In genomic region chr1:109466440-109467300, GRCh38 we compare ENCODE assay signal across 8 cellular contexts. TPM values are rescaled to one million over a fixed set of nuclear protein-coding genes. Genes with fewer than 3 reads are reported as not detected.
A peak's percentile ranks its signal among the peaks of the same experiment; 100 is the strongest.
DNase-seq lines count a peak whose midpoint lies in the region; ATAC-seq, FAIRE-seq and TF ChIP-seq lines count a peak whose summit lies in the region.

SYPL2 (plus strand) TSS chr1:109466546; CDS start chr1:109466844, 298 bp downstream.

- ATAC-seq in aorta (ENCODE audit: low FRiP score) (peak; percentile 87), GM18870 (IDR thresholded peaks at IDR 0.05; ENCODE audit: unreplicated experiment) (no peak)

- no peak for TF ChIP-seq POLR2A in endothelial cell of umbilical vein (IDR thresholded peaks at IDR 0.05; ENCODE audit: low read depth, low read length)

- H3K4me2 ChIP-seq in endothelial cell of umbilical vein (ENCODE audit: insufficient read depth, low read length): peak within 1 kb of the TSS; percentile 10

- H3K9ac ChIP-seq in SK-N-MC (ENCODE audit: insufficient read length) (no peak within 1 kb of the TSS), endothelial cell of umbilical vein (replicated peaks; ENCODE audit: extremely low read depth, insufficient read depth, low read length) (no peak within 1 kb of the TSS), mucosa of rectum (ENCODE audit: low read depth in 1 of 2, low read length in 2 of 2) (peak within 1 kb of the TSS in 1 of 2 donors; percentile 20)

- H4K20me1 ChIP-seq in endothelial cell of umbilical vein (replicated peaks; ENCODE audit: control insufficient read depth, extremely low read depth, insufficient read depth, low read length): no peaks in the 10 kb centered on the region

- no peak for FAIRE-seq in endothelial cell of umbilical vein (lab: Jason Lieb, UNC)

- H3K27ac ChIP-seq in SK-N-MC: no peak within 1 kb of the TSS
- no peak within 1 kb of the TSS for H3K27ac ChIP-seq in endothelial cell of umbilical vein (ENCODE audit: insufficient read depth, low read depth, low read length)
- no peak within 1 kb of the TSS for H3K27ac ChIP-seq in mucosa of rectum (ENCODE audit: low read depth in 2 of 2, low read length in 2 of 2)
- H3K27ac ChIP-seq in aorta (ENCODE audit: low read depth in 1 of 2, low read length in 2 of 2): peak within 1 kb of the TSS in 1 of 2 donors; percentile 62

- CTCF ChIA-PET in endothelial cell of umbilical vein (lab: Charles Lee): interaction anchor here (1.6 kb wide), 1 partner anchor 24 kb away, joined by 3 read pairs; no protein-coding TSS in a partner anchor

- POLR2A ChIA-PET in endothelial cell of umbilical vein (lab: Charles Lee): no interaction called here

- H3K4me1 ChIP-seq in endothelial cell of umbilical vein (ENCODE audit: control insufficient read depth, extremely low read depth, insufficient read depth, low read length) (peaks cover 3% of the 10 kb centered on the region), mucosa of rectum (ENCODE audit: control insufficient read depth in 2 of 2, insufficient read depth in 2 of 2, low read length in 2 of 2) (peaks cover 2 to 5% of the 10 kb centered on the region in 2 donors), aorta (ENCODE audit: control insufficient read depth in 1 of 2, insufficient read depth in 2 of 2, low read length in 2 of 2) (no peaks in the 10 kb centered on the region)

- 1% methylated on average over 83 to 91 of the region's 91 CpGs for WGBS in aorta, 2 donors

- intact Hi-C loops in endothelial cell of umbilical vein (cut with micrococcal nuclease) (no loop called here), aorta (cut with DNase I) (no loop called here)

- DNase-seq in GM03348 (ENCODE audit: low spot score): peak; percentile 77
- no peak for DNase-seq in SK-N-MC (ENCODE audit: low read depth, low spot score)
- DNase-seq in endothelial cell of umbilical vein (ENCODE audit: low read depth, low spot score): no peak
- DNase-seq in aorta: peak; percentile 71 to 90
- no peak for DNase-seq in NCI-H345 treated with DMSO at 0.1 percent for 48 hours (lab: John Stamatoyannopoulos, UW; ENCODE audit: unreplicated experiment)
- DNase-seq in OCI-M2 (lab: John Stamatoyannopoulos, UW; ENCODE audit: unreplicated experiment): no peak

- no peak for TF ChIP-seq CTCF in endothelial cell of umbilical vein (IDR thresholded peaks at IDR 0.05; ENCODE audit: extremely low read depth in 1 of 2, insufficient read depth in 1 of 2, low read depth in 1 of 2, low read length in 2 of 2)

- no peaks in the 10 kb centered on the region for H3K9me3 ChIP-seq in SK-N-MC (ENCODE audit: low read depth, low read length)
- H3K9me3 ChIP-seq in endothelial cell of umbilical vein (replicated peaks; ENCODE audit: control insufficient read depth, insufficient read depth, low read length): no peaks in the 10 kb centered on the region
- H3K9me3 ChIP-seq in mucosa of rectum (ENCODE audit: control insufficient read depth in 2 of 2, low read length in 2 of 2): no peaks in the 10 kb centered on the region
- no peaks in the 10 kb centered on the region for H3K9me3 ChIP-seq in aorta (ENCODE audit: control insufficient read depth, low read length)

- no peaks in the 10 kb centered on the region for H3K9me1 ChIP-seq in endothelial cell of umbilical vein (replicated peaks; ENCODE audit: control insufficient read depth, extremely low read depth, insufficient read depth, low read length)

- H3K36me3 ChIP-seq in SK-N-MC (ENCODE audit: insufficient read depth, low read length): no peaks in the 10 kb centered on the region
- H3K36me3 ChIP-seq in endothelial cell of umbilical vein (ENCODE audit: control insufficient read depth in 2 of 2, extremely low read depth in 1 of 2, insufficient read depth in 2 of 2, low read length in 2 of 2): no peaks in the 10 kb centered on the region
- H3K36me3 ChIP-seq in mucosa of rectum (ENCODE audit: control insufficient read depth in 2 of 2, insufficient read depth in 2 of 2, low read length in 2 of 2): no peaks in the 10 kb centered on the region
- H3K36me3 ChIP-seq in aorta (ENCODE audit: control insufficient read depth in 1 of 2, insufficient read depth in 2 of 2, low read length in 1 of 2): no peaks in the 10 kb centered on the region

- H3K4me3 ChIP-seq in SK-N-MC (peak within 1 kb of the TSS; percentile 81), endothelial cell of umbilical vein (replicated peaks in 1 of 3; ENCODE audit: insufficient read depth in 1 of 3, low read depth in 1 of 3, low read length in 3 of 3) (peak within 1 kb of the TSS in 1 of 3 experiments; percentile 22), mucosa of rectum (ENCODE audit: low read length in 2 of 2) (peak within 1 kb of the TSS; percentile 49 to 57), aorta (ENCODE audit: low read length in 2 of 2) (peak within 1 kb of the TSS; percentile 51 to 74)

- H3K27me3 ChIP-seq in endothelial cell of umbilical vein (ENCODE audit: control insufficient read depth in 2 of 2, insufficient read depth in 2 of 2, low read length in 2 of 2): peaks cover 62 to 87% of the 10 kb centered on the region in 2 experiments
- peaks cover 37 to 50% of the 10 kb centered on the region in 2 donors for H3K27me3 ChIP-seq in mucosa of rectum (ENCODE audit: control insufficient read depth in 2 of 2, insufficient read depth in 2 of 2, low read length in 2 of 2)
- H3K27me3 ChIP-seq in aorta (ENCODE audit: control insufficient read depth in 1 of 2, insufficient read depth in 2 of 2, low read length in 1 of 2): no peaks in the 10 kb centered on the region

- H3K79me2 ChIP-seq in endothelial cell of umbilical vein (ENCODE audit: control insufficient read depth, insufficient read depth, low read length): no peaks in the 10 kb centered on the region

- no TSS peak for BruUV-seq in endothelial cell of umbilical vein (replicated peaks; lab: Mats Ljungman, UMichigan)

- H2AFZ ChIP-seq in endothelial cell of umbilical vein (ENCODE audit: low read depth, low read length): peak within 1 kb of the TSS; percentile 83

- dilution Hi-C loops in endothelial cell of umbilical vein (cut with MboI; ENCODE audit: extremely low pct_ligation_motif_present, low sequenced_read_pairs): no loop called here

TF ChIP-seq in endothelial cell of umbilical vein, 7 proteins besides CTCF, POLR2A, EP300 and RAD21:
- no peak for TF ChIP-seq POLR2AphosphoS5 (IDR thresholded peaks at IDR 0.05; ENCODE audit: insufficient read depth, low read depth, low read length)
- TF ChIP-seq MYC (IDR thresholded peaks at IDR 0.05; ENCODE audit: low read depth, low read length): no peak
- TF ChIP-seq FOS (IDR thresholded peaks at IDR 0.05; ENCODE audit: borderline replicate concordance, insufficient read depth, low read length): no peak
- no peak for TF ChIP-seq JUN (IDR thresholded peaks at IDR 0.05; ENCODE audit: borderline replicate concordance, insufficient read depth, insufficient read length, low read depth)
- peak; percentile 94 for TF ChIP-seq EZH2 (IDR thresholded peaks at IDR 0.05; ENCODE audit: borderline replicate concordance, low read depth, low read length, severe bottlenecking)

RNA-seq across cellular contexts. Expression of gene SYPL2, which starts in this region (rescaled TPM):
- total RNA-seq in endothelial cell of umbilical vein (not detected in 2 replicates), aorta (1 to 10 TPM; 5.9 to 6.2 TPM)
- polyA plus RNA-seq in endothelial cell of umbilical vein (0.02 TPM in 1 of 2 replicates, not detected in the other), aorta (1 to 10 TPM; 1.4 to 2.8 TPM)
- polyA plus RNA-seq in endothelial cell of umbilical vein (2011; cell fraction: cytosol; rRNA removed): not detected in 2 replicates
- polyA plus RNA-seq in endothelial cell of umbilical vein (2011; cell fraction: nucleus; rRNA removed): not detected in 2 replicates
- not detected in 2 replicates for polyA plus RNA-seq in endothelial cell of umbilical vein (2012)
- polyA minus RNA-seq in endothelial cell of umbilical vein: not detected in 2 replicates
- 0.82 TPM for polyA minus RNA-seq in endothelial cell of umbilical vein (2011; cell fraction: cytosol; rRNA and poly(A)+ RNA removed)
- not detected in 2 replicates for polyA minus RNA-seq in endothelial cell of umbilical vein (2011; cell fraction: nucleus; rRNA and poly(A)+ RNA removed)

Comparison
In these comparisons a context has a peak if more than half of its experiments do, and no peak if none do; other contexts are left out.
1. DNase-seq: peak in GM03348 (single experiment) and aorta (2 of 2); none in SK-N-MC (single experiment), endothelial cell of umbilical vein (single experiment), NCI-H345 treated with DMSO at 0.1 percent for 48 hours (single experiment) and OCI-M2 (single experiment).